In genomic region chr1:186442651-186443114, GRCh38 we compare ENCODE assay signal across 14 cellular contexts. TPM values are rescaled to one million over a fixed set of nuclear protein-coding genes. Genes with fewer than 3 reads are reported as not detected.
DNase-seq lines count a peak whose midpoint lies in the region; ATAC-seq lines count a peak whose summit lies in the region.
"Had no signal": no experiment of that assay in that cellular context is flagged by ENCODE, and none has a peak within 500 bp of the region (broad histone marks: within the 10 kb centered on the region; RNA-seq: fewer than 3 reads in every experiment).

No MANE protein-coding gene starts in this region.

- intact Hi-C loops in posterior vena cava (cut with DNase I) (no loop called here), sciatic nerve (cut with DNase I) (no loop called here)

- ATAC-seq in sciatic nerve, result no peak
- ATAC-seq in HG02588 (IDR thresholded peaks at IDR 0.05; ENCODE audit: unreplicated experiment), result no peak
- ATAC-seq in GM21515 (IDR thresholded peaks at IDR 0.05; ENCODE audit: unreplicated experiment), result no peak
- ATAC-seq: heart right ventricle had no signal

- DNase-seq in DMS53 (lab: John Stamatoyannopoulos, UW) (peak; percentile 92), HT-29 (ENCODE audit: low spot score) (peak; percentile 33), SHP77 treated with DMSO at 0.1 percent for 48 hours (lab: John Stamatoyannopoulos, UW) (peak; percentile 68), globus pallidus (ENCODE audit: low spot score) (peak; percentile 11), posterior vena cava (ENCODE audit: low spot score) (no peak), sciatic nerve (ENCODE audit: low spot score) (no peak)
- DNase-seq: heart right ventricle; KG1; Peyer's patch; stimulated activated CD4-positive, alpha-beta T cell treated with anti-CD3 and anti-CD28 coated beads, Interleukin-15, amount 100 ng/mL, for 24 hours had no signal

RNA-seq across cellular contexts. Expression of gene PDC, which starts 18.2 kb away (rescaled TPM):
- total RNA-seq in HT-29 (2014; rRNA removed; shearing (Covaris generic)), result not detected in 2 replicates
- total RNA-seq in posterior vena cava (not detected), sciatic nerve (not detected)
- total RNA-seq: G401, heart right ventricle, Peyer's patch, temporal lobe had no signal

Comparison
In these comparisons a context has a peak if more than half of its experiments do, and no peak if none do; other contexts are left out.
1. DNase-seq: peak in DMS53 (single experiment), HT-29 (single experiment), SHP77 treated with DMSO at 0.1 percent for 48 hours (single experiment) and globus pallidus (single experiment); none in posterior vena cava (single experiment) and sciatic nerve (single experiment).